8 cellular contexts compared by ENCODE assay signal in genomic region chr2:208025814-208026184, GRCh38. TPM values are rescaled to one million over a fixed set of nuclear protein-coding genes. Genes with fewer than 3 reads are reported as not detected.
DNase-seq lines count a peak whose midpoint lies in the region; ATAC-seq and TF ChIP-seq lines count a peak whose summit lies in the region.

No MANE protein-coding gene starts in this region.

- 17% methylated on average over 10 of the region's 10 CpGs for WGBS in thymus

- no peak for TF ChIP-seq CTCF in VCaP (conservative IDR thresholded peaks at IDR 0.05)

- peak overlapping the region; percentile 89 for H3K27ac ChIP-seq in VCaP
- peak overlapping the region; percentile 56 for H3K27ac ChIP-seq in cingulate gyrus (ENCODE audit: low read depth, low read length)
- H3K27ac ChIP-seq in muscle layer of colon (ENCODE audit: low read depth, low read length): peak overlapping the region; percentile 77
- H3K27ac ChIP-seq in thymus (ENCODE audit: low read depth): peak overlapping the region; percentile 86

- H3K4me1 ChIP-seq in muscle layer of colon (ENCODE audit: insufficient read depth, low read length): peaks cover 4% of the 10 kb centered on the region
- peaks cover 2% of the 10 kb centered on the region for H3K4me1 ChIP-seq in thymus (ENCODE audit: control insufficient read depth, insufficient read depth, low read length)

- H3K9me3 ChIP-seq in muscle layer of colon (ENCODE audit: low read length) (no peaks in the 10 kb centered on the region), thymus (ENCODE audit: control insufficient read depth) (no peaks in the 10 kb centered on the region)

- peak overlapping the region; percentile 89 for H3K9ac ChIP-seq in muscle layer of colon (ENCODE audit: low read length)

- H3K4me3 ChIP-seq in muscle layer of colon (ENCODE audit: low read depth in 1 of 2, low read length in 2 of 2) (peak overlapping the region; percentile 59 to 100), thymus (ENCODE audit: low read length) (peak overlapping the region; percentile 94)

- H3K27me3 ChIP-seq in muscle layer of colon (ENCODE audit: control insufficient read depth in 1 of 2, insufficient read depth in 2 of 2, low read length in 2 of 2): no peaks in the 10 kb centered on the region
- H3K27me3 ChIP-seq in thymus (ENCODE audit: control insufficient read depth, insufficient read depth): no peaks in the 10 kb centered on the region

- H3K36me3 ChIP-seq in muscle layer of colon (ENCODE audit: insufficient read depth, low read length): no peaks in the 10 kb centered on the region
- no peaks in the 10 kb centered on the region for H3K36me3 ChIP-seq in thymus (ENCODE audit: control insufficient read depth, insufficient read depth)

- ATAC-seq in GM18519 (IDR thresholded peaks at IDR 0.05; ENCODE audit: low FRiP score, unreplicated experiment): peak; percentile 9
- peak; percentile 3 for ATAC-seq in HG02973 (IDR thresholded peaks at IDR 0.05; ENCODE audit: unreplicated experiment)

- DNase-seq in NCI-H1105 treated with DMSO at 0.1 percent for 48 hours (lab: John Stamatoyannopoulos, UW) (no peak), GM19238 (ENCODE audit: insufficient read length, low spot score) (no peak)

RNA-seq across cellular contexts. Expression of gene PLEKHM3, which starts 0.5 kb away (rescaled TPM):
- polyA plus RNA-seq in thymus: 8.2 TPM
